10 cellular contexts compared by ENCODE assay signal in the genomic region with DNA sequence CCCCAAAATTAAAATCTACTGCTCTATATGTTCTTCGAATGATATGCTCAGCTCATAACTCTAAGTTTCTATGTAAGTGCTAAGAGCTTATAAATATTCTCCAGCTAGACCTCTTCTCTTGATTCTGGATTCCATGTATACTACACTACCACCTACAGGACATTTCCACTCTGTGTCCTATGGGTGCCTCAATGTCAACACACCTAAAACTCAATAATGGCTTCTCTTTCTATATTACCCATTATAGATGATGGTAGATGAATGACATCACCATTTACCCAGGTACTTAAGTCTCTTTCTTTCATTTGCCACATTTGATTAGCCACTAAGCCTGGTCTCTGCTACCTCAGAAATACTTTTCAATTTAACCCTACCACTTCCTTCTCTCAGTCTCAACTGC. TPM values are rescaled to one million over a fixed set of nuclear protein-coding genes. Genes with fewer than 3 reads are reported as not detected.
DNase-seq lines count a peak whose midpoint lies in the region; ATAC-seq and TF ChIP-seq lines count a peak whose summit lies in the region.
"Had no signal": no experiment of that assay in that cellular context is flagged by ENCODE, and none has a peak within 500 bp of the region (broad histone marks: within the 10 kb centered on the region; RNA-seq: fewer than 3 reads in every experiment).

No MANE protein-coding gene starts in this region.

- H3K9me3 ChIP-seq in testis: no peaks in the 10 kb centered on the region
- H3K9me3 ChIP-seq: adrenal gland, MG63 had no signal

- no peaks in the 10 kb centered on the region for H3K27me3 ChIP-seq in testis
- H3K27me3 ChIP-seq: adrenal gland, MG63 had no signal

- no peaks in the 10 kb centered on the region for H3K4me1 ChIP-seq in testis

- DNase-seq in NCI-H510A treated with DMSO at 0.1 percent for 48 hours (lab: John Stamatoyannopoulos, UW) (peak; percentile 42), NCI-H510A (lab: John Stamatoyannopoulos, UW) (no peak), NCI-H146 (lab: John Stamatoyannopoulos, UW) (peak; percentile 18), T47D (ENCODE audit: low read depth in 1 of 2, low spot score in 1 of 2) (peak; percentile 29 to 73), sciatic nerve (ENCODE audit: low spot score) (no peak), AG20443 (ENCODE audit: low spot score) (no peak), testis (no peak)
- DNase-seq: adrenal gland, MG63 had no signal

- ATAC-seq in sciatic nerve: peak; percentile 55
- no peak for ATAC-seq in GM21528 (IDR thresholded peaks at IDR 0.05; ENCODE audit: low FRiP score, unreplicated experiment)

- H3K27ac ChIP-seq in testis: no peak overlapping the region

- intact Hi-C loops in sciatic nerve (cut with DNase I) (no loop called here), testis (cut with DNase I; ENCODE audit: low total_unique reads) (no loop called here)

- TF ChIP-seq POLR2A in testis (IDR thresholded peaks at IDR 0.05): no peak

- peak in 1 of 3 experiments; percentile 22 for TF ChIP-seq CTCF in testis (IDR thresholded peaks at IDR 0.05)

- no peaks in the 10 kb centered on the region for H3K36me3 ChIP-seq in testis (ENCODE audit: low read depth, missing control alignments)
- H3K36me3 ChIP-seq: adrenal gland, MG63 had no signal

- 36 to 89% methylated on average over 1 of the region's 1 CpG for WGBS in testis, 2 donors

- in situ Hi-C loops in T47D (cut with HindIII; ENCODE audit: low pct_unique_long_range_greater_than_20kb, low sequenced_read_pairs): no loop called here

- no peak overlapping the region for H3K4me3 ChIP-seq in testis
- H3K4me3 ChIP-seq: adrenal gland, MG63 had no signal

RNA-seq across cellular contexts. Expression of a gene that starts 41.3 kb away (rescaled TPM):
- total RNA-seq in sciatic nerve: 6.7 TPM
- total RNA-seq in testis: 1 to 10 TPM; 2.7 TPM
- polyA plus RNA-seq in testis (ENCODE audit: insufficient read depth, low read depth, low replicate concordance): 1.9 TPM

Comparison
In these comparisons a context has a peak if more than half of its experiments do, and no peak if none do; other contexts are left out.
1. DNase-seq: peak in NCI-H510A treated with DMSO at 0.1 percent for 48 hours (single experiment), NCI-H146 (single experiment) and T47D (2 of 2); none in NCI-H510A (single experiment), sciatic nerve (single experiment), AG20443 (single experiment) and testis (single experiment).